Comparison of ENCODE assay signal across 1 cellular context in the genomic region with DNA sequence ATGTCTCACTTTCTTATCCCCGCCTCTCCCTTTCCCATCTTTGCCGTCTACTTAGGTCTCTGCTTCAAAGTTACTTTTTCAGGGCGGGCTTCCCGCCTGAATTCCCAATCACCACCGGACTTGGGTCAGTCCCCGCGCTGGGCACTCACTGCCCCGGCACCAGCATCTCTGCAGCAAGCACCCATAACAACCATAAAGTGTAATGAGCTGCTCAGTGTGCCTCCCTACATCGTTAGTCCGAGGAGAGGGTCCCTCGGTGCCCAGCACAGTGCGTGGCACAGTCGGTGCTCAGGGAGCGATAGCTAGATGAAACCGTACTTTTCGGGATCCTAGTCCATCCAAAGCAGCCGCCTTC.
TF ChIP-seq lines count a peak whose summit lies in the region.

No MANE protein-coding gene starts in this region.

TF ChIP-seq in liver, 16 proteins besides CTCF, POLR2A, EP300 and RAD21 (continued from another document):
- TF ChIP-seq REST (IDR thresholded peaks at IDR 0.05) (no peak), TAF1 (conservative IDR thresholded peaks at IDR 0.05) (no peak)
